ENCODE assay signal across 8 cellular contexts in the genomic region with DNA sequence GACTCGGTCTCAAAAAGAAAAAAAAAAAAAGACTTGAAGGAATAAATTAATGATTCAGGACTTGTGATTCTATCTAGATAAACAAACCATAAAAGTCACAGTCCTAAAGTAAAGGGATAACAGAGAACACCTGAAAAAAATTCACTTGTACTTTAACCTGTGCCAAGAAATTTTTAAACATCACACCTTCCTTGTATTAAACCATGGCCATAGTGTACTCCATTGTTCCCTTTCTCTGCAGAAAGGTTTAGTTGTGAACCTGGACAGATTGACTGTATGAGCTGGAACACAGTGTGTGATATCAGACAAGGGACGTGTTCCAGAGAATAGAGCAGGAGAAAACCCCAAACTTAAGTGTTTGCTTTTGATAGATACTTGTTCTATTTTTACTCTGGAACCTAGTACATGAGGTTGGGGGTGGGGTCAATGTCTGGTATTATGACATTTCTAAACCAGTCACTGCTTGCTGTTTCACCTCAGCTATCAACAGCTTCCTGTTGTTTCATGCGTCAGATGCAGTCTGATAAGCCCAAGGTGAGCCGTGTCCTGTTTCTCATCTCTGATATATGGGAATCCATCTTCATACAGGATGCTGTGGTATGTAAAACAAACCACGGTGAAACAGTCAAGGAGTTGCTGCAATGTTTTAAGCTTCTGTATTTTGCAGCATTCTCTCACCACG.
DNase-seq lines count a peak whose midpoint lies in the region; ATAC-seq, FAIRE-seq and TF ChIP-seq lines count a peak whose summit lies in the region.

No MANE protein-coding gene starts in this region.

- H3K4me3 ChIP-seq in OCI-LY7 (ENCODE audit: low read depth, low read length, poor library complexity, severe bottlenecking): no peak overlapping the region
- no peak overlapping the region for H3K4me3 ChIP-seq in adrenal gland
- no peak overlapping the region for H3K4me3 ChIP-seq in prostate gland

- no peaks in the 10 kb centered on the region for H3K27me3 ChIP-seq in adrenal gland
- no peaks in the 10 kb centered on the region for H3K27me3 ChIP-seq in prostate gland (replicated peaks; ENCODE audit: insufficient read depth)

- no peaks in the 10 kb centered on the region for H4K20me1 ChIP-seq in OCI-LY7 (ENCODE audit: insufficient read depth, low read length)

- POLR2A ChIA-PET in OCI-LY7 (lab: Charles Lee): interaction anchor here (1.4 kb wide), 1 partner anchor 13 kb away, joined by 3 read pairs; no protein-coding TSS in a partner anchor

- TF ChIP-seq CTCF in OCI-LY7 (conservative IDR thresholded peaks at IDR 0.05; ENCODE audit: low read length) (no peak), adrenal gland (IDR thresholded peaks at IDR 0.05) (no peak), prostate gland (IDR thresholded peaks at IDR 0.05) (no peak)

- H3K9me3 ChIP-seq in OCI-LY7 (ENCODE audit: low read length) (no peaks in the 10 kb centered on the region), adrenal gland (replicated peaks in 1 of 3) (no peaks in the 10 kb centered on the region), prostate gland (no peaks in the 10 kb centered on the region)

- intact Hi-C loops in OCI-LY7 (cut with micrococcal nuclease; ENCODE audit: unreplicated experiment): no loop called here
- intact Hi-C loops in adrenal gland (cut with DNase I): no loop called here
- intact Hi-C loops in prostate gland (cut with DNase I): no loop called here

- CTCF ChIA-PET in OCI-LY7 (lab: Charles Lee; ENCODE audit: unreplicated experiment): no interaction called here

- DNase-seq in GM18507 (ENCODE audit: extremely low spot score, insufficient read length, low read depth): no peak
- no peak for DNase-seq in OCI-LY7 (ENCODE audit: low spot score)
- DNase-seq in adrenal gland: peak; percentile 44 to 75 (median 68)
- peak; percentile 6 for DNase-seq in prostate gland (ENCODE audit: low spot score)
- DNase-seq in NCI-H128 (lab: John Stamatoyannopoulos, UW; ENCODE audit: unreplicated experiment): no peak
- no peak for DNase-seq in middle frontal gyrus (ENCODE audit: extremely low spot score, low spot score)

- H2AFZ ChIP-seq in OCI-LY7 (ENCODE audit: low read length): peak overlapping the region; percentile 8; the same call in 1 of the 2 replicates

- H3K9me2 ChIP-seq in OCI-LY7 (ENCODE audit: insufficient read depth, low read length): no peaks in the 10 kb centered on the region

- no peak for TF ChIP-seq POLR2A in adrenal gland (IDR thresholded peaks at IDR 0.05)
- no peak for TF ChIP-seq POLR2A in prostate gland (IDR thresholded peaks at IDR 0.05)

- FAIRE-seq in GM18507 (lab: Jason Lieb, UNC): peak; percentile 63

- 11 to 18% (median 15%) methylated on average over 6 of the region's 6 CpGs for WGBS in adrenal gland, 4 donors
- 20% methylated on average over 6 of the region's 6 CpGs for WGBS in prostate gland

- H3K27ac ChIP-seq in OCI-LY7 (ENCODE audit: low read depth, low read length, poor library complexity, severe bottlenecking) (no peak overlapping the region), adrenal gland (peak overlapping the region; percentile 3 to 69 (median 56)), prostate gland (peak overlapping the region in 1 of 2 donors; percentile 1)

- ATAC-seq in HG02884 (IDR thresholded peaks at IDR 0.05; ENCODE audit: unreplicated experiment) (peak; percentile 89), HG03045 (IDR thresholded peaks at IDR 0.05; ENCODE audit: unreplicated experiment) (no peak)

- no TSS peak for BruUV-seq in OCI-LY7 (replicated peaks; lab: Mats Ljungman, UMichigan)

- H3K4me2 ChIP-seq in OCI-LY7 (ENCODE audit: low read length): no peak overlapping the region

- H3K79me2 ChIP-seq in OCI-LY7 (ENCODE audit: insufficient read depth, low read depth, low read length): no peaks in the 10 kb centered on the region

- H3K4me1 ChIP-seq in OCI-LY7 (ENCODE audit: insufficient read depth, low read length, poor library complexity, severe bottlenecking) (no peaks in the 10 kb centered on the region), adrenal gland (replicated peaks in 1 of 2) (peaks cover 43 to 47% of the 10 kb centered on the region in 2 donors), prostate gland (replicated peaks) (peaks cover 2% of the 10 kb centered on the region)

- H3K36me3 ChIP-seq in OCI-LY7 (ENCODE audit: insufficient read depth, low read length): no peaks in the 10 kb centered on the region
- no peaks in the 10 kb centered on the region for H3K36me3 ChIP-seq in adrenal gland (replicated peaks in 1 of 2)
- no peaks in the 10 kb centered on the region for H3K36me3 ChIP-seq in prostate gland

Comparison
In these comparisons a context has a peak if more than half of its experiments do, and no peak if none do; other contexts are left out.
1. DNase-seq: peak in adrenal gland (7 of 7) and prostate gland (single experiment); none in GM18507 (single experiment), OCI-LY7 (single experiment), NCI-H128 (single experiment) and middle frontal gyrus (single experiment).